In genomic region chrX:54494970-54495813, GRCh38 we compare ENCODE assay signal across 8 cellular contexts. TPM values are rescaled to one million over a fixed set of nuclear protein-coding genes. Genes with fewer than 3 reads are reported as not detected.
DNase-seq lines count a peak whose midpoint lies in the region; ATAC-seq and TF ChIP-seq lines count a peak whose summit lies in the region.

No MANE protein-coding gene starts in this region.

- H3K36me3 Mint-ChIP-seq in stimulated activated effector memory CD8-positive, alpha-beta T cell treated with anti-CD3 and anti-CD28 coated beads, Interleukin-12 subunit alpha, Interleukin-12 subunit beta, amount 100 ng/mL, for 72 hours: no peaks in the 10 kb centered on the region

- DNase-seq in A673 (ENCODE audit: low spot score) (no peak), HCEC 1CT (peak; percentile 7), astrocyte of the cerebellum (ENCODE audit: low read depth) (no peak), iPS-NIHi11 (ENCODE audit: low spot score) (peak; percentile 32), NCI-H187 (lab: John Stamatoyannopoulos, UW) (no peak)
- DNase-seq in stimulated activated effector memory CD8-positive, alpha-beta T cell treated with anti-CD3 and anti-CD28 coated beads, Interleukin-12 subunit alpha, Interleukin-12 subunit beta, amount 100 ng/mL, for 72 hours (ENCODE audit: low spot score in 2 of 2): no peak

- no peaks in the 10 kb centered on the region for H3K4me1 ChIP-seq in A673 (ENCODE audit: insufficient read depth, low read length, poor library complexity, severe bottlenecking)

- no peaks in the 10 kb centered on the region for H3K27me3 ChIP-seq in A673 (replicated peaks; ENCODE audit: insufficient read depth, low read depth, low read length, poor library complexity)

- H3K4me1 Mint-ChIP-seq in stimulated activated effector memory CD8-positive, alpha-beta T cell treated with anti-CD3 and anti-CD28 coated beads, Interleukin-12 subunit alpha, Interleukin-12 subunit beta, amount 100 ng/mL, for 72 hours: peaks cover 8% of the 10 kb centered on the region

- POLR2A ChIA-PET in A673 (lab: Charles Lee; ENCODE audit: low non-redundant PET): no interaction called here

- no peaks in the 10 kb centered on the region for H3K36me3 ChIP-seq in A673 (ENCODE audit: insufficient read depth, low read length, poor library complexity, severe bottlenecking)

- BruUV-seq in A673 (replicated peaks; lab: Mats Ljungman, UMichigan): no TSS peak

- no peaks in the 10 kb centered on the region for H3K9me3 Mint-ChIP-seq in stimulated activated effector memory CD8-positive, alpha-beta T cell treated with anti-CD3 and anti-CD28 coated beads, Interleukin-12 subunit alpha, Interleukin-12 subunit beta, amount 100 ng/mL, for 72 hours

- H3K4me3 ChIP-seq in A673 (ENCODE audit: low read depth, low read length, poor library complexity, severe bottlenecking): peak overlapping the region; percentile 76
- peak overlapping the region; percentile 57 for H3K4me3 ChIP-seq in astrocyte of the cerebellum (ENCODE audit: low read depth, low read length)

- no peak for ATAC-seq in stimulated activated effector memory CD8-positive, alpha-beta T cell treated with anti-CD3 and anti-CD28 coated beads, Interleukin-12 subunit alpha, Interleukin-12 subunit beta, amount 100 ng/mL, for 72 hours
- ATAC-seq in HG02642 (IDR thresholded peaks at IDR 0.05; ENCODE audit: poor library complexity, unreplicated experiment): no peak
- no peak for ATAC-seq in GM19463 (IDR thresholded peaks at IDR 0.05; ENCODE audit: unreplicated experiment)

- CTCF ChIA-PET in A673 (lab: Charles Lee): no interaction called here

- intact Hi-C loops in A673 (cut with micrococcal nuclease; ENCODE audit: unreplicated experiment): loop anchor here (2.0 kb wide), 1 partner anchor 36 kb away; the partner anchor contains the start of gene GNL3L

- H3K27ac Mint-ChIP-seq in stimulated activated effector memory CD8-positive, alpha-beta T cell treated with anti-CD3 and anti-CD28 coated beads, Interleukin-12 subunit alpha, Interleukin-12 subunit beta, amount 100 ng/mL, for 72 hours: no peak overlapping the region

- no peaks in the 10 kb centered on the region for H3K9me3 ChIP-seq in A673 (ENCODE audit: low read depth, low read length, poor library complexity, severe bottlenecking)

- peak overlapping the region; percentile 56 for H3K4me3 Mint-ChIP-seq in stimulated activated effector memory CD8-positive, alpha-beta T cell treated with anti-CD3 and anti-CD28 coated beads, Interleukin-12 subunit alpha, Interleukin-12 subunit beta, amount 100 ng/mL, for 72 hours

- TF ChIP-seq CTCF in A673 (conservative IDR thresholded peaks at IDR 0.05; ENCODE audit: low read depth, low read length): no peak
- no peak for TF ChIP-seq CTCF in astrocyte of the cerebellum (IDR thresholded peaks at IDR 0.05; ENCODE audit: low read depth, low read length, missing control alignments)

- H3K27ac ChIP-seq in A673 (ENCODE audit: low read depth, low read length, poor library complexity, severe bottlenecking): peak overlapping the region; percentile 85

- in situ Hi-C loops in astrocyte of the cerebellum (cut with HindIII; ENCODE audit: low sequenced_read_pairs): no loop called here

RNA-seq across cellular contexts. Expression of gene FGD1, which starts 0.8 kb away (rescaled TPM):
- 21.5 and 27.1 TPM in 2 replicates for total RNA-seq in A673 (2021)

RNA-seq across cellular contexts. Expression of gene GNL3L, which starts 34.8 kb away (rescaled TPM):
- 71.8 and 89.3 TPM in 2 replicates for total RNA-seq in A673 (2021)

RNA-seq across cellular contexts. Expression of gene TSR2, which starts 55.0 kb away (rescaled TPM):
- total RNA-seq in A673 (2021): 40.8 and 41.6 TPM in 2 replicates

Comparison
In these comparisons a context has a peak if more than half of its experiments do, and no peak if none do; other contexts are left out.
1. DNase-seq: peak in HCEC 1CT (single experiment) and iPS-NIHi11 (single experiment); none in A673 (single experiment), astrocyte of the cerebellum (single experiment), stimulated activated effector memory CD8-positive, alpha-beta T cell treated with anti-CD3 and anti-CD28 coated beads, Interleukin-12 subunit alpha, Interleukin-12 subunit beta, amount 100 ng/mL, for 72 hours (0 of 2) and NCI-H187 (0 of 2).